ENCODE assay signal across 8 cellular contexts in the genomic region with DNA sequence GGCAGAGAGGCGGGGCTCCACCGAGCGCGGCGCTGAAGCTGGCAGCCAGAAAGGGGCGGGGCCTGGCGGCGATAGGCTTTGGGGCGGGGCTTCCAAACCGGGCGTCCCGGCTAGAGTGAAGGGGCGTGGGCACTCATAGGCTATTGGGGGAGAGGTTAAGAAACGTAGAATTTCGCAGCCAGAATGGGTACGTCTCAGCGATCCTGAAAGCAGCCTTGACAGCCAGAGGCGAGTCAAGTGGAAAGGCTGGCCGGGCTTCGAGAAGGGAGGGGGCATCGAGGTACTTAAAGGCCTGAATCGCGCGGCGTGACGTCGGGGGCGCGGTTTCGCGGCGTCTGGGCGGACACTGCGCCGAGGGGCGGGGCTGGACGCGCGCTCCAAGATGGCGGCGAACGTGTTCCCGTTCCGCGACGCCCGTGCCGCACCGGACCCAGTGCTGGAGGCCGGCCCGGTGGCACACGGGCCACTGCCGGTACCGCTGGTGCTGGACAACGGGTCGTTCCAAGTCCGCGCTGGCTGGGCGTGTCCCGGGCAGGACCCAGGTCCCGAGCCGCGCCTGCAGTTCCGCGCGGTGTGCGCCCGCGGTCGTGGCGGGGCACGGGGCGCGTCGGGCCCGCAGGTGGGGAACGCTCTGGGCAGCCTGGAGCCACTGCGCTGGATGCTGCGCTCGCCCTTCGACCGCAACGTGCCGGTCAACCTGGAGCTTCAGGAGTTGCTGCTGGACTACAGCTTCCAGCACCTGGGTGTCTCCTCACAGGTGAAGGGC. TPM values are rescaled to one million over a fixed set of nuclear protein-coding genes. Genes with fewer than 3 reads are reported as not detected.
A peak's percentile ranks its signal among the peaks of the same experiment; 100 is the strongest.
DNase-seq lines count a peak whose midpoint lies in the region; ATAC-seq, FAIRE-seq and TF ChIP-seq lines count a peak whose summit lies in the region.

Gene ACTR5 (plus strand): TSS at position 364 of the 766 bp plus-strand sequence. CDS start 19 bp downstream, at position 383.

- TF ChIP-seq CTCF in right atrium auricular region (IDR thresholded peaks at IDR 0.05): no peak

- no peaks in the 10 kb centered on the region for H3K27me3 ChIP-seq in right atrium auricular region

- peak within 1 kb of the TSS; percentile 86 to 92 for H3K27ac ChIP-seq in right atrium auricular region

- peaks cover 5% of the 10 kb centered on the region for H3K36me3 ChIP-seq in right atrium auricular region

- peaks cover 0 to 13% of the 10 kb centered on the region in 2 donors for H3K4me1 ChIP-seq in right atrium auricular region

- peak within 1 kb of the TSS; percentile 77 to 93 for H3K4me3 ChIP-seq in right atrium auricular region

- peak; percentile 90 for FAIRE-seq in urothelium cell line (lab: Jason Lieb, UNC)

- peak; percentile 47 for ATAC-seq in GM18508 (IDR thresholded peaks at IDR 0.05; ENCODE audit: insufficient read depth, unreplicated experiment)
- ATAC-seq in HG02973 (IDR thresholded peaks at IDR 0.05; ENCODE audit: unreplicated experiment): peak; percentile 82

- peak; percentile 69 for DNase-seq in NCI-H187 treated with DMSO at 0.1 percent for 48 hours (lab: John Stamatoyannopoulos, UW)
- peak; percentile 92 to 96 (median 96) for DNase-seq in T-helper 2 cell
- peak in 57 of 58 donors; percentile 47 to 96 (median 89) for DNase-seq in anterior cingulate cortex (lab: John Stamatoyannopoulos, UW)
- peak; percentile 93 for DNase-seq in right atrium auricular region (ENCODE audit: low spot score)
- peak; percentile 57 for DNase-seq in pulmonary artery endothelial cell (ENCODE audit: low read depth, low spot score)
- peak; percentile 97 for DNase-seq in urothelium cell line (ENCODE audit: low spot score)

- H3K9me3 ChIP-seq in right atrium auricular region: no peaks in the 10 kb centered on the region

RNA-seq across cellular contexts. Expression of gene ACTR5, which starts in this region (rescaled TPM):
- 1 to 10 TPM; 2.8 to 5.6 TPM for total RNA-seq in right atrium auricular region
- total RNA-seq in pulmonary artery endothelial cell: 11.5 and 14.0 TPM in 2 replicates

Comparison
In these comparisons a context has a peak if more than half of its experiments do, and no peak if none do; other contexts are left out.
1. Peak in every context shown above with its lines: DNase-seq, ATAC-seq, H3K4me3 ChIP-seq and H3K27ac ChIP-seq.